In genomic region chr16:29664133-29664912, GRCh38 we compare ENCODE assay signal across 11 cellular contexts. TPM values are rescaled to one million over a fixed set of nuclear protein-coding genes. Genes with fewer than 3 reads are reported as not detected.
DNase-seq lines count a peak whose midpoint lies in the region; ATAC-seq and TF ChIP-seq lines count a peak whose summit lies in the region.
"Had no signal": no experiment of that assay in that cellular context is flagged by ENCODE, and none has a peak within 500 bp of the region (broad histone marks: within the 10 kb centered on the region; RNA-seq: fewer than 3 reads in every experiment).

No MANE protein-coding gene starts in this region.

- no peaks in the 10 kb centered on the region for H3K27me3 ChIP-seq in left lung
- H3K27me3 ChIP-seq in stomach = peaks cover 0 to 17% (median 0%) of the 10 kb centered on the region in 3 donors
- no peaks in the 10 kb centered on the region for H3K27me3 ChIP-seq in PC-9 (ENCODE audit: insufficient read depth, low read depth)

- H3K79me2 ChIP-seq in PC-9 (ENCODE audit: low read depth) = no peaks in the 10 kb centered on the region

- no peaks in the 10 kb centered on the region for H4K20me1 ChIP-seq in PC-9 (ENCODE audit: insufficient read depth)

- DNase-seq in NCI-H1417 (lab: John Stamatoyannopoulos, UW) (peak in 2 of 3 experiments; percentile 2 to 33), NCI-H1417 treated with DMSO at 0.1 percent for 48 hours (lab: John Stamatoyannopoulos, UW) (no peak), left lung (peak; percentile 68 to 91), stomach (no peak), PC-9 (no peak), NCI-H2081 treated with DMSO at 0.1 percent for 48 hours (lab: John Stamatoyannopoulos, UW) (no peak)
- DNase-seq in activated CD8-positive, alpha-beta memory T cell treated with anti-CD3 and anti-CD28 coated beads, Interleukin-2, amount 50 U/mL, for 48 hours = peak; percentile 76

- H3K4me3 ChIP-seq in left lung = peak overlapping the region in 1 of 2 donors; percentile 44
- H3K4me3 ChIP-seq in stomach = peak overlapping the region; percentile 9 to 41 (median 38)
- no peak overlapping the region for H3K4me3 ChIP-seq in PC-9
- H3K4me3 ChIP-seq: A549, GM23338 had no signal

- H3F3A ChIP-seq in PC-9 (ENCODE audit: insufficient read depth, low read depth) = no peaks in the 10 kb centered on the region; the same call in 1 of the 2 replicates

- POLR2A ChIA-PET in PC-9 (lab: Charles Lee; ENCODE audit: unreplicated experiment) = no interaction called here

- H3K4me2 ChIP-seq in PC-9 = no peak overlapping the region
- H3K4me2 ChIP-seq: A549, GM23338 had no signal

- H3K4me1 ChIP-seq in left lung (peaks cover 0 to 54% of the 10 kb centered on the region in 2 donors), stomach (peaks cover 0 to 40% (median 17%) of the 10 kb centered on the region in 4 donors), PC-9 (replicated peaks; ENCODE audit: insufficient read depth) (no peaks in the 10 kb centered on the region)
- H3K4me1 ChIP-seq: A549 had no signal

- CTCF ChIA-PET in PC-9 (lab: Charles Lee) = interaction anchor here (0.6 kb wide), 1 partner anchor 15 kb away, joined by 8 read pairs; no protein-coding TSS in a partner anchor

- H3K9me3 ChIP-seq in left lung = no peaks in the 10 kb centered on the region
- H3K9me3 ChIP-seq in stomach = no peaks in the 10 kb centered on the region
- H3K9me3 ChIP-seq in PC-9 (ENCODE audit: insufficient read depth, low read depth) = no peaks in the 10 kb centered on the region
- H3K9me3 ChIP-seq: A549 had no signal

- peak; percentile 5 for ATAC-seq in left lung
- no peak for ATAC-seq in GM19395 (IDR thresholded peaks at IDR 0.05; ENCODE audit: unreplicated experiment)
- ATAC-seq: A549, GM23338 had no signal

- H3K9me2 ChIP-seq in PC-9 (ENCODE audit: insufficient read depth) = no peaks in the 10 kb centered on the region

- intact Hi-C loops in left lung (cut with DNase I) = no loop called here
- intact Hi-C loops in stomach (cut with DNase I; ENCODE audit: low total_unique reads) = no loop called here
- intact Hi-C loops in PC-9 (cut with micrococcal nuclease; ENCODE audit: unreplicated experiment) = no loop called here

- BruUV-seq in PC-9 (replicated peaks; lab: Mats Ljungman, UMichigan) = no TSS peak

- peak overlapping the region in 1 of 2 donors; percentile 73 for H3K27ac ChIP-seq in left lung
- peak overlapping the region in 2 of 5 donors; percentile 32 to 65 for H3K27ac ChIP-seq in stomach
- H3K27ac ChIP-seq in PC-9 = no peak overlapping the region
- H3K27ac ChIP-seq: A549 had no signal

- WGBS in stomach, 5 donors = 57 to 79% (median 74%) methylated on average over 16 to 33 of the region's 33 CpGs

- H2AFZ ChIP-seq in PC-9 = no peak overlapping the region
- H2AFZ ChIP-seq: GM23338 had no signal

- no peak for TF ChIP-seq CTCF in left lung (IDR thresholded peaks at IDR 0.05)
- TF ChIP-seq CTCF in stomach (IDR thresholded peaks at IDR 0.05) = no peak
- no peak for TF ChIP-seq CTCF in PC-9 (conservative IDR thresholded peaks at IDR 0.05)

- H3K36me3 ChIP-seq in left lung (no peaks in the 10 kb centered on the region), stomach (no peaks in the 10 kb centered on the region), PC-9 (ENCODE audit: low read depth) (no peaks in the 10 kb centered on the region)

- no peak for TF ChIP-seq EP300 in stomach (IDR thresholded peaks at IDR 0.05)

- TF ChIP-seq POLR2A in stomach (IDR thresholded peaks at IDR 0.05) = no peak

RNA-seq across cellular contexts. Expression of gene SPN, which starts 1.3 kb away (rescaled TPM):
- total RNA-seq in left lung = 10 to 100 TPM; 27.7 to 29.1 TPM
- 10 to 100 TPM in 1 of 5 donors, 1 to 10 TPM in 4; 1.8 to 20.1 (median 4.3) TPM for total RNA-seq in stomach
- polyA plus RNA-seq in stomach = 1 to 10 TPM in 1 of 3 donors, under 1 TPM in 2; 0.68 to 1.1 (median 0.75) TPM
- 0.15 and 0.17 TPM in 2 replicates for total RNA-seq in PC-9 (2021)
- total RNA-seq: NCI-H460 had no signal

RNA-seq across cellular contexts. Expression of gene QPRT, which starts 14.7 kb away (rescaled TPM):
- total RNA-seq in left lung = 10 to 100 TPM; 21.9 to 27.1 TPM
- total RNA-seq in stomach = 100 to 1,000 TPM in 1 of 5 donors, 1 to 10 TPM in 3, not detected in 1; 5.1 to 114 (median 7.8) TPM
- 10 to 100 TPM in 1 of 3 donors, 1 to 10 TPM in 2; 2.4 to 11.6 (median 7.3) TPM for polyA plus RNA-seq in stomach
- 247 and 310 TPM in 2 replicates for total RNA-seq in PC-9 (2021)

Comparison
In these comparisons a context has a peak if more than half of its experiments do, and no peak if none do; other contexts are left out.
1. DNase-seq: peak in NCI-H1417 (2 of 3), activated CD8-positive, alpha-beta memory T cell treated with anti-CD3 and anti-CD28 coated beads, Interleukin-2, amount 50 U/mL, for 48 hours (single experiment) and left lung (2 of 2); none in NCI-H1417 treated with DMSO at 0.1 percent for 48 hours (single experiment), stomach (single experiment), PC-9 (0 of 2) and NCI-H2081 treated with DMSO at 0.1 percent for 48 hours (single experiment).